ENCODE assay signal across 18 cellular contexts in genomic region chrX:2220829-2221567, GRCh38.
DNase-seq lines count a peak whose midpoint lies in the region; ATAC-seq and TF ChIP-seq lines count a peak whose summit lies in the region.
"Had no signal": no experiment of that assay in that cellular context is flagged by ENCODE, and none has a peak within 500 bp of the region (broad histone marks: within the 10 kb centered on the region; RNA-seq: fewer than 3 reads in every experiment).

No MANE protein-coding gene starts in this region.

- no peaks in the 10 kb centered on the region for H3K4me1 Mint-ChIP-seq in chondrocyte (ENCODE audit: low read depth)
- no peaks in the 10 kb centered on the region for H3K4me1 Mint-ChIP-seq in mesothelial cell of epicardium

- peaks cover 12% of the 10 kb centered on the region for H3K9me3 Mint-ChIP-seq in chondrocyte (ENCODE audit: low read depth)
- H3K9me3 Mint-ChIP-seq in mesothelial cell of epicardium: peaks cover 68% of the 10 kb centered on the region

- TF ChIP-seq CTCF in chondrocyte (IDR thresholded peaks at IDR 0.05) (no peak), mesothelial cell of epicardium (IDR thresholded peaks at IDR 0.05; ENCODE audit: unreplicated experiment) (no peak)

- ATAC-seq in GM19397 (IDR thresholded peaks at IDR 0.05; ENCODE audit: unreplicated experiment): peak; percentile 48
- peak; percentile 83 for ATAC-seq in HG02852 (IDR thresholded peaks at IDR 0.05; ENCODE audit: unreplicated experiment)
- ATAC-seq in HG03460 (IDR thresholded peaks at IDR 0.05; ENCODE audit: unreplicated experiment): no peak
- ATAC-seq: HCT116 had no signal

- H3K27ac Mint-ChIP-seq in chondrocyte (ENCODE audit: unreplicated experiment) (no peak overlapping the region), mesothelial cell of epicardium (no peak overlapping the region)
- H3K27ac Mint-ChIP-seq: T-helper 2 cell treated with Interferon-gamma antibody and Interleukin-4, amounts not matched to agents 5 μg/mL and 100 μg/mL, for 36 hours had no signal

- DNase-seq in chondrocyte (ENCODE audit: low spot score) (peak; percentile 8), retina (no peak), DMS79 (lab: John Stamatoyannopoulos, UW) (no peak), mesothelial cell of epicardium (ENCODE audit: low spot score in 2 of 2, unreplicated experiment in 2 of 2) (no peak)
- DNase-seq: AML-193, DMS79 treated with DMSO at 0.1 percent for 48 hours, GOT3, NCI-H1105, NCI-H2107, NCI-H2227 treated with DMSO at 0.1 percent for 48 hours, NCI-H510A treated with DMSO at 0.1 percent for 48 hours, NCI-H82, SHP77 had no signal

- H3K27me3 Mint-ChIP-seq in chondrocyte (ENCODE audit: low read depth) (no peaks in the 10 kb centered on the region), mesothelial cell of epicardium (ENCODE audit: low read depth) (no peaks in the 10 kb centered on the region)

- H3K36me3 Mint-ChIP-seq in chondrocyte (ENCODE audit: low read depth) (peaks cover 39% of the 10 kb centered on the region), mesothelial cell of epicardium (peaks cover 73% of the 10 kb centered on the region)

- H3K4me3 Mint-ChIP-seq in chondrocyte (ENCODE audit: unreplicated experiment): no peak overlapping the region
- H3K4me3 Mint-ChIP-seq in mesothelial cell of epicardium: no peak overlapping the region
- H3K4me3 Mint-ChIP-seq: T-helper 2 cell treated with Interferon-gamma antibody and Interleukin-4, amounts not matched to agents 5 μg/mL and 100 μg/mL, for 36 hours had no signal
